ENCODE assay signal across 2 cellular contexts in genomic region chr17:17019891-17020456, GRCh38.
TF ChIP-seq lines count a peak whose summit lies in the region.

No MANE protein-coding gene starts in this region.

TF ChIP-seq in HCT116, 20 proteins besides CTCF, POLR2A, EP300 and RAD21 (continued from another document):
- no peak for TF ChIP-seq ZBTB33 (IDR thresholded peaks at IDR 0.05; ENCODE audit: extremely low read depth, insufficient replicate concordance, low read length)
- no peak for TF ChIP-seq CBX3 (IDR thresholded peaks at IDR 0.05; ENCODE audit: low read depth)
- no peak for TF ChIP-seq YY1 (IDR thresholded peaks at IDR 0.05; ENCODE audit: extremely low read depth, insufficient replicate concordance, low read depth, low read length)

TF ChIP-seq in WTC11, 78 proteins besides CTCF, POLR2A, EP300 and RAD21 (continued from another document):
- no peak for TF ChIP-seq E2F1 (CRISPR knock-in tag; IDR thresholded peaks at IDR 0.05)
- TF ChIP-seq AR (CRISPR knock-in tag; IDR thresholded peaks at IDR 0.05), result no peak
- no peak for TF ChIP-seq NFYB (CRISPR knock-in tag; conservative IDR thresholded peaks at IDR 0.05; ENCODE audit: low read depth)
- TF ChIP-seq ATF3 (CRISPR knock-in tag; conservative IDR thresholded peaks at IDR 0.05), result no peak
- TF ChIP-seq PRRX2 (CRISPR knock-in tag; IDR thresholded peaks at IDR 0.05), result no peak
- no peak for TF ChIP-seq NR3C1 (CRISPR knock-in tag; conservative IDR thresholded peaks at IDR 0.05; ENCODE audit: low read depth)
- no peak for TF ChIP-seq USF1 (CRISPR knock-in tag; IDR thresholded peaks at IDR 0.05)
